In genomic region chr15:75123395-75123794, GRCh38 we compare ENCODE assay signal across 15 cellular contexts.
DNase-seq lines count a peak whose midpoint lies in the region; ATAC-seq and TF ChIP-seq lines count a peak whose summit lies in the region.
"Had no signal": no experiment of that assay in that cellular context is flagged by ENCODE, and none has a peak within 500 bp of the region (broad histone marks: within the 10 kb centered on the region; RNA-seq: fewer than 3 reads in every experiment).

No MANE protein-coding gene starts in this region.

- no peak for ATAC-seq in mucosa of descending colon
- ATAC-seq: lower lobe of right lung had no signal

- no peaks in the 10 kb centered on the region for H3K4me1 ChIP-seq in mucosa of descending colon (ENCODE audit: low read depth)
- H3K4me1 ChIP-seq: uterus had no signal

- H3K4me3 ChIP-seq in HFF-Myc (replicated peaks; ENCODE audit: low read depth, low read length), result no peak overlapping the region
- no peak overlapping the region for H3K4me3 ChIP-seq in mucosa of descending colon
- H3K4me3 ChIP-seq: lower lobe of right lung, ovary, uterus had no signal

- intact Hi-C loops in mucosa of descending colon (cut with DNase I, micrococcal nuclease), result no loop called here

- H3K9me3 ChIP-seq in mucosa of descending colon, result no peaks in the 10 kb centered on the region
- H3K9me3 ChIP-seq: lower lobe of right lung, ovary, uterus had no signal

- TF ChIP-seq CTCF in AG09319 (IDR thresholded peaks at IDR 0.05; ENCODE audit: low read depth, low read length) (no peak), HFF-Myc (IDR thresholded peaks at IDR 0.05; ENCODE audit: low read depth, low read length, missing control alignments) (no peak), mucosa of descending colon (IDR thresholded peaks at IDR 0.05) (no peak)

- peak; percentile 75 for DNase-seq in AG09319 (ENCODE audit: extremely low read depth, low read depth)
- peak; percentile 85 for DNase-seq in HFF-Myc (ENCODE audit: extremely low read depth, low read depth)
- peak; percentile 65 for DNase-seq in astrocyte of the hippocampus (ENCODE audit: low read depth, low spot score)
- peak; percentile 63 for DNase-seq in hepatic stellate cell (ENCODE audit: low spot score)
- no peak for DNase-seq in DMS153 (lab: John Stamatoyannopoulos, UW)
- DNase-seq in SK-N-DZ (ENCODE audit: low spot score), result no peak
- no peak for DNase-seq in mucosa of descending colon
- DNase-seq in activated gamma-delta T cell treated with Interleukin-2 at 50 U/mL for 16 hours, result no peak
- DNase-seq: activated CD4-positive, alpha-beta T cell treated with anti-CD3 and anti-CD28 coated beads, Interleukin-2, amount 10 ng/mL, durations not matched to agents 24 days and 14 days; activated gamma-delta T cell; head of caudate nucleus; lower lobe of right lung; NCI-H2081; ovary; uterus had no signal

- H3K36me3 ChIP-seq in mucosa of descending colon (ENCODE audit: low read depth), result no peaks in the 10 kb centered on the region
- H3K36me3 ChIP-seq: lower lobe of right lung, ovary, uterus had no signal

Comparison
In these comparisons a context has a peak if more than half of its experiments do, and no peak if none do; other contexts are left out.
1. DNase-seq: peak in AG09319 (single experiment), HFF-Myc (single experiment), astrocyte of the hippocampus (single experiment) and hepatic stellate cell (single experiment); none in DMS153 (single experiment), SK-N-DZ (single experiment), mucosa of descending colon (0 of 3) and activated gamma-delta T cell treated with Interleukin-2 at 50 U/mL for 16 hours (single experiment).